10 cellular contexts compared by ENCODE assay signal in the genomic region with DNA sequence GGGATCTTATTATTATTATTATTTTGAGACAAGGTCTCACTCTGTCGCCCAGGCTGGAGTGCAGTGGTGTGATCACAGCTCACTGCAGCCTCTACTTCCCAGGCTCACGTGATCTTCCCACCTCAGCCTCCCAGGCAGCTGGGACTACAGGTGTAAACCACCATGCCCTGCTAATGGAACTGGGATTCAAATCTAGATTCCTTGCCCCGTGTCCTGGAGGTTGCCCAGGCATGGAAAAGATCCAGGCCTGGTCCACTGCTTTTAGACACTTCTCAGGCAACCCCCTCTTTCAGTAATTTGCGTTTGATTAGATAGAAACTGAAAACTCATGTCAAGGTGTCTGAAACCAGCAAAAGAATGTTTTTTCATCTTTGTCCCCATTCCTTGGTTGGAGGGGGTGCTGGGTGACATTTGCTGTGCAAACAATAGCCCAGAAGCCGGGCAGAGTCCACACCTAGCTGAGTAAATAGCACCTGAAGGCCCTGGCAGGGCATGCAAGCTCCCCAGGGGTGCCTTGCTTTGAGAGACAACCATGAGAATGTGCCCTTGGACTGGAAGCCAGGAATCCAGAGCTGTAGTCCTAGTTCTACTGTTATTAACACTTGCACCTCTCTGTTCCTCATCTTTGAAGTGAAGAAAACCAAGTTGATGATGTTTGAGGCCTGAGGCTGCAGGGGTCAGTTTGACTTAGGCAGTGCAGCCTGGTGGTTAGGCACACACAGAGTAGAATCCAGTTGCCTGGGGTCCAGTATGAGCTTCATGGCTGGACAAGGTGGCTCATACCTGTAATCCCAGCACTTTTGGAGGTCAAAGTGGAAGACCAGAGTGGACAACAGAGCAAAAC. TPM values are rescaled to one million over a fixed set of nuclear protein-coding genes. Genes with fewer than 3 reads are reported as not detected.
DNase-seq lines count a peak whose midpoint lies in the region; ATAC-seq and TF ChIP-seq lines count a peak whose summit lies in the region.
"Had no signal": no experiment of that assay in that cellular context is flagged by ENCODE, and none has a peak within 500 bp of the region (broad histone marks: within the 10 kb centered on the region; RNA-seq: fewer than 3 reads in every experiment).

No MANE protein-coding gene starts in this region.

- no peaks in the 10 kb centered on the region for H3K9me3 ChIP-seq in breast epithelium
- H3K9me3 ChIP-seq in mammary epithelial cell (replicated peaks; ENCODE audit: insufficient read depth, low read length) = no peaks in the 10 kb centered on the region
- no peaks in the 10 kb centered on the region for H3K9me3 ChIP-seq in uterus

- DNase-seq in breast epithelium (ENCODE audit: low spot score in 2 of 2) (peak in 1 of 2 donors; percentile 71), mammary epithelial cell (no peak), HuH-7.5 (ENCODE audit: low spot score) (peak; percentile 53), left lobe of liver (ENCODE audit: low spot score) (peak; percentile 91), uterus (no peak), substantia nigra (lab: John Stamatoyannopoulos, UW) (no peak), amniotic stem cell (lab: John Stamatoyannopoulos, UW) (no peak), DMS 273 treated with DMSO at 0.1 percent for 48 hours (lab: John Stamatoyannopoulos, UW) (no peak)
- DNase-seq: KBM-7, left ventricle myocardium superior had no signal

- H3K9ac ChIP-seq in mammary epithelial cell (ENCODE audit: insufficient read depth, low read length) = no peak overlapping the region

- H3K4me2 ChIP-seq in mammary epithelial cell (ENCODE audit: insufficient read depth, low read depth, low read length) = no peak overlapping the region

- 87% methylated on average over 4 of the region's 5 CpGs for WGBS in mammary epithelial cell (ENCODE audit: low coverage, missing lambda C conversion rate)

- TF ChIP-seq POLR2A in breast epithelium (IDR thresholded peaks at IDR 0.05) (no peak), uterus (IDR thresholded peaks at IDR 0.05) (no peak)

- no TSS peak for BruUV-seq in mammary epithelial cell (replicated peaks; lab: Mats Ljungman, UMichigan)

- H3K4me3 ChIP-seq in breast epithelium (no peak overlapping the region), mammary epithelial cell (replicated peaks in 1 of 3; ENCODE audit: insufficient read depth in 1 of 3, low read depth in 2 of 3, low read length in 3 of 3) (no peak overlapping the region), uterus (no peak overlapping the region)

- H3K36me3 ChIP-seq in breast epithelium (no peaks in the 10 kb centered on the region), mammary epithelial cell (ENCODE audit: insufficient read depth, low read length) (no peaks in the 10 kb centered on the region), uterus (no peaks in the 10 kb centered on the region)

- in situ Hi-C loops in mammary epithelial cell (cut with MboI; ENCODE audit: low sequenced_read_pairs in 2 of 2) = no loop called here

- CTCF ChIA-PET in mammary epithelial cell (lab: Charles Lee; ENCODE audit: low non-redundant PET) = no interaction called here

- TF ChIP-seq CTCF in breast epithelium (IDR thresholded peaks at IDR 0.05) (no peak), mammary epithelial cell (conservative IDR thresholded peaks at IDR 0.05 in 1 of 2, IDR thresholded peaks at IDR 0.05 in 1 of 2; ENCODE audit: extremely low read depth in 1 of 2, insufficient read depth in 1 of 2, low read depth in 1 of 2, low read length in 2 of 2) (no peak), uterus (IDR thresholded peaks at IDR 0.05) (no peak)

- peaks cover 2 to 9% of the 10 kb centered on the region in 2 donors for H3K4me1 ChIP-seq in breast epithelium
- no peaks in the 10 kb centered on the region for H3K4me1 ChIP-seq in mammary epithelial cell (ENCODE audit: insufficient read depth, low read length)
- no peaks in the 10 kb centered on the region for H3K4me1 ChIP-seq in uterus

- H3K27ac ChIP-seq in breast epithelium (peak overlapping the region; percentile 86 to 91), mammary epithelial cell (ENCODE audit: insufficient read depth, low read depth, low read length) (no peak overlapping the region), uterus (peak overlapping the region; percentile 55 to 59), substantia nigra (ENCODE audit: low read depth, low read length, poor library complexity, severe bottlenecking) (no peak overlapping the region)

- H4K20me1 ChIP-seq in mammary epithelial cell (ENCODE audit: insufficient read depth, low read length) = no peaks in the 10 kb centered on the region

- H2AFZ ChIP-seq in mammary epithelial cell (ENCODE audit: low read depth, low read length) = no peak overlapping the region

- intact Hi-C loops in breast epithelium (cut with DNase I; ENCODE audit: low total_unique reads) (no loop called here), mammary epithelial cell (cut with micrococcal nuclease) (no loop called here), uterus (cut with DNase I; ENCODE audit: low total_unique reads) (no loop called here)

- dilution Hi-C loops in mammary epithelial cell (cut with HindIII; ENCODE audit: low sequenced_read_pairs) = loop anchor here (10.0 kb wide), 1 partner anchor 205 kb away; no protein-coding TSS in a partner anchor

- peak; percentile 77 for ATAC-seq in left lobe of liver

- H3K79me2 ChIP-seq in mammary epithelial cell (ENCODE audit: insufficient read depth, low read length) = no peaks in the 10 kb centered on the region

- no peaks in the 10 kb centered on the region for H3K27me3 ChIP-seq in breast epithelium
- no peaks in the 10 kb centered on the region for H3K27me3 ChIP-seq in mammary epithelial cell (ENCODE audit: insufficient read depth, low read length)
- H3K27me3 ChIP-seq in uterus = no peaks in the 10 kb centered on the region

RNA-seq across cellular contexts. Expression of gene XBP1, which starts 19.1 kb away (rescaled TPM):
- total RNA-seq in breast epithelium (1,000 to 10,000 TPM in 2 of 3 donors, 100 to 1,000 TPM in 1; 156 to 1,772 (median 1,383) TPM), mammary epithelial cell (100 to 1,000 TPM; 166 to 224 TPM), left lobe of liver (389 TPM), uterus (100 to 1,000 TPM in 3 of 4 donors, 10 to 100 TPM in 1; 64.0 to 231 (median 163) TPM)
- polyA plus RNA-seq in mammary epithelial cell = 97.9 TPM
- 133 TPM for polyA minus RNA-seq in mammary epithelial cell

RNA-seq across cellular contexts. Expression of gene CCDC117, which starts 47.0 kb away (rescaled TPM):
- total RNA-seq in breast epithelium = 10 to 100 TPM; 19.5 to 33.5 (median 23.9) TPM
- total RNA-seq in mammary epithelial cell = 10 to 100 TPM; 10.6 to 16.0 TPM
- 3.8 TPM for polyA plus RNA-seq in mammary epithelial cell
- polyA minus RNA-seq in mammary epithelial cell = 9.2 TPM
- 27.6 TPM for total RNA-seq in left lobe of liver
- 10 to 100 TPM; 13.8 to 49.8 (median 19.5) TPM for total RNA-seq in uterus

Comparison
In these comparisons a context has a peak if more than half of its experiments do, and no peak if none do; other contexts are left out.
1. H3K27ac ChIP-seq: peak in breast epithelium (2 of 2) and uterus (2 of 2); none in mammary epithelial cell (single experiment) and substantia nigra (single experiment).
2. DNase-seq: peak in HuH-7.5 (single experiment) and left lobe of liver (single experiment); none in mammary epithelial cell (single experiment), uterus (0 of 2), substantia nigra (0 of 49), amniotic stem cell (single experiment) and DMS 273 treated with DMSO at 0.1 percent for 48 hours (single experiment).